9 cellular contexts compared by ENCODE assay signal in genomic region chr5:68315679-68316271, GRCh38.
DNase-seq lines count a peak whose midpoint lies in the region; ATAC-seq and TF ChIP-seq lines count a peak whose summit lies in the region.
"Had no signal": no experiment of that assay in that cellular context is flagged by ENCODE, and none has a peak within 500 bp of the region (broad histone marks: within the 10 kb centered on the region; RNA-seq: fewer than 3 reads in every experiment).

No MANE protein-coding gene starts in this region.

- TF ChIP-seq CTCF in endodermal cell (conservative IDR thresholded peaks at IDR 0.05) = no peak

- intact Hi-C loops in sciatic nerve (cut with DNase I) = no loop called here

- no peak overlapping the region for H3K4me3 ChIP-seq in endodermal cell (ENCODE audit: low read length)

- no peak overlapping the region for H3K27ac ChIP-seq in endodermal cell (ENCODE audit: low read depth, low read length)

- no peaks in the 10 kb centered on the region for H3K9me3 Mint-ChIP-seq in endodermal cell

- no peak overlapping the region for H3K27ac Mint-ChIP-seq in endodermal cell

- no peaks in the 10 kb centered on the region for H3K9me3 ChIP-seq in endodermal cell (ENCODE audit: control insufficient read depth, low read length)

- no peaks in the 10 kb centered on the region for H3K27me3 Mint-ChIP-seq in endodermal cell (ENCODE audit: insufficient read depth)

- no peaks in the 10 kb centered on the region for H3K36me3 Mint-ChIP-seq in endodermal cell (ENCODE audit: low read depth)

- no peak overlapping the region for H3K9ac ChIP-seq in endodermal cell (ENCODE audit: extremely low read depth, low read length, poor library complexity, severe bottlenecking)

- H3K4me1 ChIP-seq in endodermal cell (ENCODE audit: control insufficient read depth, insufficient read depth, low read length) = no peaks in the 10 kb centered on the region

- 89 to 100% methylated on average over 1 to 6 of the region's 6 CpGs for WGBS in endodermal cell (ENCODE audit: insufficient coverage in 1 of 2, insufficient read length in 1 of 2), 2 experiments

- H3K36me3 ChIP-seq in endodermal cell (ENCODE audit: control insufficient read depth, insufficient read depth, low read length) = no peaks in the 10 kb centered on the region

- H3K4me3 Mint-ChIP-seq in endodermal cell = no peak overlapping the region

- ATAC-seq in GM21526 (IDR thresholded peaks at IDR 0.05; ENCODE audit: low FRiP score, unreplicated experiment) = peak; percentile 90
- ATAC-seq in sciatic nerve = no peak

- no peaks in the 10 kb centered on the region for H3K4me1 Mint-ChIP-seq in endodermal cell

- H3K27me3 ChIP-seq in endodermal cell (ENCODE audit: control insufficient read depth, insufficient read depth, low read length, poor library complexity, severe bottlenecking) = no peaks in the 10 kb centered on the region

- DNase-seq in Daoy (ENCODE audit: low read depth) (peak; percentile 34), HuH-7 (ENCODE audit: low spot score) (peak; percentile 31), H4 (ENCODE audit: low spot score) (no peak), endodermal cell (no peak), sciatic nerve (ENCODE audit: low spot score) (no peak), A172 (ENCODE audit: low spot score) (no peak)
- peak; percentile 23 for DNase-seq in central memory CD4-positive, alpha-beta T cell
- DNase-seq: DND-41 had no signal

Comparison
In these comparisons a context has a peak if more than half of its experiments do, and no peak if none do; other contexts are left out.
1. DNase-seq: peak in Daoy (single experiment), HuH-7 (single experiment) and central memory CD4-positive, alpha-beta T cell (single experiment); none in H4 (single experiment), endodermal cell (single experiment), sciatic nerve (single experiment) and A172 (single experiment).